In genomic region chr12:96069511-96070231, GRCh38 we compare ENCODE assay signal across 19 cellular contexts.
"Had no signal": no experiment of that assay in that cellular context is flagged by ENCODE, and none has a peak within 500 bp of the region (broad histone marks: within the 10 kb centered on the region; RNA-seq: fewer than 3 reads in every experiment).

No MANE protein-coding gene starts in this region.

- DNase-seq: effector memory CD4-positive, alpha-beta T cell; immature natural killer cell; left lung; lower lobe of right lung; natural killer cell; nucleus accumbens; ovary; right cardiac atrium; small intestine; stimulated activated CD4-positive, alpha-beta T cell treated with anti-CD3 and anti-CD28 coated beads, Interleukin-12 subunit alpha, Interleukin-12 subunit beta, amount 100 ng/mL, for 4 hours; stimulated activated naive CD4-positive, alpha-beta T cell; stomach; transverse colon had no signal

- ATAC-seq: gastroesophageal sphincter, lower lobe of right lung, natural killer cell had no signal

- H3K4me3 ChIP-seq: esophagus muscularis mucosa, gastroesophageal sphincter, left lung, lower lobe of right lung, ovary, stomach, thoracic aorta, transverse colon had no signal

- H3K9me3 ChIP-seq: esophagus muscularis mucosa, gastroesophageal sphincter, left lung, lower lobe of right lung, ovary, stomach, thoracic aorta, transverse colon had no signal

- H3K27ac ChIP-seq: esophagus muscularis mucosa, gastroesophageal sphincter, left lung, lower lobe of right lung, ovary, stomach, thoracic aorta, transverse colon had no signal

- H3K27me3 ChIP-seq: esophagus muscularis mucosa, gastroesophageal sphincter, left lung, ovary, stomach, transverse colon had no signal

- H3K36me3 Mint-ChIP-seq: immature natural killer cell, memory B cell, mesothelial cell of epicardium, natural killer cell had no signal

- H3K9me3 Mint-ChIP-seq: immature natural killer cell, memory B cell, mesothelial cell of epicardium, natural killer cell, neural crest cell had no signal

- H3K27ac Mint-ChIP-seq: immature natural killer cell, mesothelial cell of epicardium, natural killer cell had no signal

- H3K4me3 Mint-ChIP-seq: immature natural killer cell, mesothelial cell of epicardium, natural killer cell, neural crest cell had no signal

- H3K27me3 Mint-ChIP-seq: memory B cell had no signal

- H3K4me1 ChIP-seq: gastroesophageal sphincter had no signal

- H3K36me3 ChIP-seq: esophagus muscularis mucosa, gastroesophageal sphincter, left lung, lower lobe of right lung, ovary, stomach, thoracic aorta, transverse colon had no signal
